8 cellular contexts compared by ENCODE assay signal in the genomic region with DNA sequence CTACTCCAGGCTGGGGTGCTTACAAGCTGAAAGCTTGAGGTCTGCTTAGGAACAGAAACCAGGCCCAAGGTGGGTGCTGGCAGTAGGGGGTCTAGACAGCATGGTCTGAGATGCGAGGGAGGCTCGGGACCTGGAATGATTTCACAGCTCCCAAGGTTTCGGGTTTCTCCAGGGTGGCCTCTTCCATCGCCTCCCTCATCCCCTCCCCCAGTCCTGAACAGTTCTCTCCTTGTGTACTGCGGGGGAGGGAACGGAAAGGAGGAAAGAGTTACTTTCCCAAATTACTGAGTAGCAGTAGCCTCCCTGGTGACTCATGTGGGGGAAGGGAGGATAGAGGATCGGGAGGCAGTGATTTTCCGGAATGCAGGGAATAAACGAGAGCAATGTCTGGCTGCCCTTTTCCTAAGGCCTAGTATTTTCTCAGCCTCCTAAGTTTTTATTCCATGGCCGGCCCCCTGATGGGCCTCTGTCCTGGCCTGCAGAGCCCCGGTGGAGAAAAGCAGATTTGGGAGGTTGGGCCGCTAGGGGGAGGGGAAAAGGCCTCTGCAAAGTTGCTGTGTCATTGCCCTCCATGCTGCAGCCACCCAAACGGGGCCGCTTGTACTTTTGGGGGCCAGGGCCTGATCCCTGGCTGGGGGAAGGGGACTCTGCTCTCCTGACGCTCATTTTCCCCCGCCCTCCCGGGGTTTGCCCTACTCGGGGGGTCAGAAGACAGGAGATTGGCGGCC. TPM values are rescaled to one million over a fixed set of nuclear protein-coding genes. Genes with fewer than 3 reads are reported as not detected.
DNase-seq lines count a peak whose midpoint lies in the region; ATAC-seq and TF ChIP-seq lines count a peak whose summit lies in the region.

No MANE protein-coding gene starts in this region.

- H3K27me3 Mint-ChIP-seq in IgD-negative memory B cell = no peaks in the 10 kb centered on the region

- H3K4me3 Mint-ChIP-seq in IgD-negative memory B cell = peak overlapping the region; percentile 96 to 100 (median 99)

- peaks cover 0 to 2% (median 0%) of the 10 kb centered on the region in 3 donors for H3K9me3 Mint-ChIP-seq in IgD-negative memory B cell

- H3K36me3 ChIP-seq in thoracic aorta = peaks cover 11% of the 10 kb centered on the region

- peaks cover 16 to 30% of the 10 kb centered on the region in 2 donors for H3K4me1 ChIP-seq in thoracic aorta (ENCODE audit: control insufficient read depth in 1 of 2, low read depth in 2 of 2)

- H3K4me3 ChIP-seq in foreskin fibroblast (ENCODE audit: low read depth in 1 of 2, low read length in 2 of 2) (peak overlapping the region; percentile 89 to 100), thoracic aorta (peak overlapping the region; percentile 86)

- no peak for TF ChIP-seq CTCF in foreskin fibroblast (IDR thresholded peaks at IDR 0.05; ENCODE audit: low read depth, low read length)
- peak; percentile 54 for TF ChIP-seq CTCF in thoracic aorta (IDR thresholded peaks at IDR 0.05)

- ATAC-seq in thoracic aorta (ENCODE audit: insufficient number of reproducible peaks, low FRiP score, low read depth) (peak; percentile 51), GM18861 (IDR thresholded peaks at IDR 0.05; ENCODE audit: unreplicated experiment) (no peak)

- DNase-seq in COLO829 (ENCODE audit: low spot score) = peak; percentile 94
- DNase-seq in RKO (ENCODE audit: low spot score) = peak; percentile 96
- peak; percentile 67 for DNase-seq in activated effector memory CD4-positive, alpha-beta T cell treated with Interleukin-2 at 50 U/mL for 16 hours
- peak; percentile 98 to 99 for DNase-seq in foreskin fibroblast
- peak; percentile 88 for DNase-seq in non-pigmented ciliary epithelial cell (ENCODE audit: low read depth)
- DNase-seq in thoracic aorta (ENCODE audit: low spot score) = peak; percentile 86

- H3K4me1 Mint-ChIP-seq in IgD-negative memory B cell = peaks cover 23 to 43% (median 23%) of the 10 kb centered on the region in 3 donors

- no peaks in the 10 kb centered on the region for H3K9me3 ChIP-seq in thoracic aorta

- peak overlapping the region; percentile 99 to 100 for H3K27ac ChIP-seq in thoracic aorta

- peak overlapping the region; percentile 98 to 100 (median 100) for H3K27ac Mint-ChIP-seq in IgD-negative memory B cell

- no peaks in the 10 kb centered on the region for H3K27me3 ChIP-seq in thoracic aorta (replicated peaks; ENCODE audit: insufficient read depth)

- H3K36me3 Mint-ChIP-seq in IgD-negative memory B cell = peaks cover 15% of the 10 kb centered on the region

RNA-seq across cellular contexts. Expression of gene BRD2, which starts 1.5 kb away (rescaled TPM):
- polyA plus RNA-seq in IgD-negative memory B cell = 110 TPM
- 100 to 1,000 TPM; 134 to 169 TPM for total RNA-seq in thoracic aorta

RNA-seq across cellular contexts. Expression of gene HLA-DMA, which starts 17.0 kb away (rescaled TPM):
- 946 TPM for polyA plus RNA-seq in IgD-negative memory B cell
- 10 to 100 TPM; 41.7 to 53.2 TPM for total RNA-seq in thoracic aorta

RNA-seq across cellular contexts. Expression of gene HLA-DMB, which starts 29.0 kb away (rescaled TPM):
- 771 TPM for polyA plus RNA-seq in IgD-negative memory B cell
- 10 to 100 TPM; 13.5 to 34.4 TPM for total RNA-seq in thoracic aorta

RNA-seq across cellular contexts. Expression of gene HLA-DOA, which starts 39.5 kb away (rescaled TPM):
- 363 TPM for polyA plus RNA-seq in IgD-negative memory B cell
- total RNA-seq in thoracic aorta = 10 to 100 TPM in 1 of 2 donors, 1 to 10 TPM in 1; 5.8 to 19.4 TPM
